1 cellular context compared by ENCODE assay signal in genomic region chr11:133928628-133929059, GRCh38.
TF ChIP-seq lines count a peak whose summit lies in the region.

No MANE protein-coding gene starts in this region.

TF ChIP-seq in WTC11, 78 proteins besides CTCF, POLR2A, EP300 and RAD21 (continued from another document):
- no peak for TF ChIP-seq AFF4 (CRISPR knock-in tag; IDR thresholded peaks at IDR 0.05; ENCODE audit: borderline replicate concordance)
- TF ChIP-seq GTF2I (CRISPR knock-in tag; conservative IDR thresholded peaks at IDR 0.05): no peak
- no peak for TF ChIP-seq ATF2 (CRISPR knock-in tag; IDR thresholded peaks at IDR 0.05; ENCODE audit: borderline replicate concordance, low read depth)
- TF ChIP-seq, protein P1, sequence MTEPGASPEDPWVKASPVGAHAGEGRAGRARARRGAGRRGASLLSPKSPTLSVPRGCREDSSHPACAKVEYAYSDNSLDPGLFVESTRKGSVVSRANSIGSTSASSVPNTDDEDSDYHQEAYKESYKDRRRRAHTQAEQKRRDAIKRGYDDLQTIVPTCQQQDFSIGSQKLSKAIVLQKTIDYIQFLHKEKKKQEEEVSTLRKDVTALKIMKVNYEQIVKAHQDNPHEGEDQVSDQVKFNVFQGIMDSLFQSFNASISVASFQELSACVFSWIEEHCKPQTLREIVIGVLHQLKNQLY (CRISPR knock-in tag; IDR thresholded peaks at IDR 0.05): no peak
- TF ChIP-seq TEAD4 (CRISPR knock-in tag; IDR thresholded peaks at IDR 0.05): no peak
- no peak for TF ChIP-seq CBFB (CRISPR knock-in tag; IDR thresholded peaks at IDR 0.05; ENCODE audit: low read depth)
- TF ChIP-seq CDX4 (CRISPR knock-in tag; IDR thresholded peaks at IDR 0.05; ENCODE audit: borderline replicate concordance): no peak
TF ChIP-seq in WTC11: peak in this region for 0.
